ENCODE assay signal across 8 cellular contexts in genomic region chr16:17476414-17477259, GRCh38. TPM values are rescaled to one million over a fixed set of nuclear protein-coding genes. Genes with fewer than 3 reads are reported as not detected.
A peak's percentile ranks its signal among the peaks of the same experiment; 100 is the strongest.
DNase-seq lines count a peak whose midpoint lies in the region; TF ChIP-seq lines count a peak whose summit lies in the region.

No MANE protein-coding gene starts in this region.

- DNase-seq in A673 (ENCODE audit: low spot score) = peak; percentile 32
- no peak for DNase-seq in LNCaP clone FGC (ENCODE audit: low read depth)
- peak; percentile 38 for DNase-seq in SKM-1 treated with dmso at 0.1 percent for 144 hours (lab: John Stamatoyannopoulos, UW; ENCODE audit: unreplicated experiment)
- DNase-seq in islet precursor cell = peak; percentile 88
- peak; percentile 54 for DNase-seq in stomach
- DNase-seq in globus pallidus (ENCODE audit: low spot score) = no peak

- TF ChIP-seq CTCF in A673 (conservative IDR thresholded peaks at IDR 0.05; ENCODE audit: low read depth, low read length) (peak; percentile 48), GM12872 (IDR thresholded peaks at IDR 0.05; ENCODE audit: insufficient read depth, low read depth, low read length) (peak; percentile 42; the same call in 2 of the 3 replicates), LNCaP clone FGC (IDR thresholded peaks at IDR 0.05; ENCODE audit: control insufficient read depth, extremely low read depth, insufficient read depth) (peak; percentile 55), brain (conservative IDR thresholded peaks at IDR 0.05) (peak; percentile 79 to 80), stomach (IDR thresholded peaks at IDR 0.05) (peak in 5 of 7 experiments; percentile 33 to 41 (median 34))

- H3K4me3 ChIP-seq in A673 (ENCODE audit: low read depth, low read length, poor library complexity, severe bottlenecking) (no peak overlapping the region), LNCaP clone FGC (ENCODE audit: low read depth, low read length) (no peak overlapping the region), stomach (no peak overlapping the region)

- H3K27me3 ChIP-seq in A673 (replicated peaks; ENCODE audit: insufficient read depth, low read depth, low read length, poor library complexity) (peaks cover 4% of the 10 kb centered on the region), stomach (peaks cover 0 to 40% (median 0%) of the 10 kb centered on the region in 3 donors)

- H3K4me1 Mint-ChIP-seq in brain = peaks cover 22% of the 10 kb centered on the region

- no peak for TF ChIP-seq EP300 in stomach (IDR thresholded peaks at IDR 0.05)

- TF ChIP-seq POLR2A in stomach (IDR thresholded peaks at IDR 0.05) = no peak

- H3K36me3 ChIP-seq in A673 (ENCODE audit: insufficient read depth, low read length, poor library complexity, severe bottlenecking) = no peaks in the 10 kb centered on the region
- H3K36me3 ChIP-seq in stomach = no peaks in the 10 kb centered on the region

- peaks cover 0 to 12% (median 6%) of the 10 kb centered on the region in 5 experiments for H3K9me3 Mint-ChIP-seq in brain

- H3K4me3 Mint-ChIP-seq in brain = peak overlapping the region in 1 of 5 experiments; percentile 20

- peak overlapping the region in 2 of 5 experiments; percentile 2 to 55 for H3K27ac Mint-ChIP-seq in brain

- intact Hi-C loops in A673 (cut with micrococcal nuclease; ENCODE audit: unreplicated experiment) (no loop called here), stomach (cut with DNase I; ENCODE audit: low total_unique reads) (no loop called here)

- WGBS in stomach, 5 donors = 27 to 32% (median 30%) methylated on average over 11 of the region's 11 CpGs

- POLR2A ChIA-PET in A673 (lab: Charles Lee; ENCODE audit: low non-redundant PET) = no interaction called here

- H3K27me3 Mint-ChIP-seq in brain = peaks cover 21% of the 10 kb centered on the region

- H3K9me3 ChIP-seq in A673 (ENCODE audit: low read depth, low read length, poor library complexity, severe bottlenecking) (no peaks in the 10 kb centered on the region), stomach (no peaks in the 10 kb centered on the region)

- H3K4me1 ChIP-seq in A673 (ENCODE audit: insufficient read depth, low read length, poor library complexity, severe bottlenecking) (no peaks in the 10 kb centered on the region), stomach (peaks cover 0 to 17% (median 4%) of the 10 kb centered on the region in 4 donors)

- BruUV-seq in A673 (replicated peaks; lab: Mats Ljungman, UMichigan) = no TSS peak

- no peaks in the 10 kb centered on the region for H3K36me3 Mint-ChIP-seq in brain

- no peak overlapping the region for H3K27ac ChIP-seq in A673 (ENCODE audit: low read depth, low read length, poor library complexity, severe bottlenecking)
- H3K27ac ChIP-seq in stomach = no peak overlapping the region

- CTCF ChIA-PET in A673 (lab: Charles Lee) = no interaction called here

RNA-seq across cellular contexts. Expression of gene XYLT1, which starts 5.9 kb away (rescaled TPM):
- 0.13 and 0.64 TPM in 2 replicates for total RNA-seq in A673 (2021)
- 10.4 TPM for polyA plus RNA-seq in brain (ENCODE audit: insufficient read depth, low read depth, low replicate concordance)
- 10 to 100 TPM in 3 of 5 donors, 1 to 10 TPM in 2; 9.4 to 59.5 (median 10.7) TPM for total RNA-seq in stomach
- polyA plus RNA-seq in stomach = 1 to 10 TPM in 2 of 3 donors, under 1 TPM in 1; 0.87 to 1.1 (median 1.0) TPM

Comparison
In these comparisons a context has a peak if more than half of its experiments do, and no peak if none do; other contexts are left out.
1. DNase-seq: peak in A673 (single experiment), SKM-1 treated with dmso at 0.1 percent for 144 hours (single experiment), islet precursor cell (single experiment) and stomach (single experiment); none in LNCaP clone FGC (single experiment) and globus pallidus (single experiment).
2. Peak in every context shown above with its lines, with median percentiles within 50 percentile points of each other: CTCF ChIP-seq.